ENCODE assay signal across 13 cellular contexts in genomic region chr16:1691276-1691675, GRCh38. TPM values are rescaled to one million over a fixed set of nuclear protein-coding genes. Genes with fewer than 3 reads are reported as not detected.
DNase-seq lines count a peak whose midpoint lies in the region; ATAC-seq and TF ChIP-seq lines count a peak whose summit lies in the region.
"Had no signal": no experiment of that assay in that cellular context is flagged by ENCODE, and none has a peak within 500 bp of the region (broad histone marks: within the 10 kb centered on the region; RNA-seq: fewer than 3 reads in every experiment).

No MANE protein-coding gene starts in this region.

- H3K27me3 Mint-ChIP-seq in progenitor cell of endocrine pancreas: no peaks in the 10 kb centered on the region

- H3K4me3 ChIP-seq in psoas muscle: no peak overlapping the region

- peaks cover 34% of the 10 kb centered on the region for H3K4me1 Mint-ChIP-seq in progenitor cell of endocrine pancreas (ENCODE audit: low read depth)

- H3K36me3 Mint-ChIP-seq in progenitor cell of endocrine pancreas (ENCODE audit: insufficient read depth): peaks cover 36% of the 10 kb centered on the region

- intact Hi-C loops in psoas muscle (cut with DNase I): no loop called here

- no peaks in the 10 kb centered on the region for H3K27me3 ChIP-seq in psoas muscle (ENCODE audit: insufficient read depth in 3 of 3, low read length in 2 of 3)

- peak; percentile 13 for TF ChIP-seq CTCF in GM12873 (IDR thresholded peaks at IDR 0.05; ENCODE audit: insufficient read depth, low read depth, low read length, missing control alignments)
- TF ChIP-seq CTCF in psoas muscle (IDR thresholded peaks at IDR 0.05): no peak
- TF ChIP-seq CTCF in progenitor cell of endocrine pancreas (IDR thresholded peaks at IDR 0.05; ENCODE audit: unreplicated experiment): no peak

- ATAC-seq in psoas muscle (peak; percentile 49 to 60 (median 52)), HG02852 (IDR thresholded peaks at IDR 0.05; ENCODE audit: unreplicated experiment) (no peak)

- H3K36me3 ChIP-seq in psoas muscle (ENCODE audit: insufficient read depth in 1 of 2, low read depth in 1 of 2): peaks cover 3 to 79% of the 10 kb centered on the region in 2 donors

- no peak overlapping the region for H3K4me3 Mint-ChIP-seq in progenitor cell of endocrine pancreas (ENCODE audit: low read depth)

- DNase-seq in RPMI7951 (ENCODE audit: low read depth) (peak; percentile 48), epithelial cell of prostate (ENCODE audit: low read depth, low spot score) (no peak), psoas muscle (no peak), COLO668 (lab: John Stamatoyannopoulos, UW; ENCODE audit: unreplicated experiment) (no peak), progenitor cell of endocrine pancreas (ENCODE audit: low spot score, unreplicated experiment) (no peak), NCI-H748 treated with DMSO at 0.1 percent for 48 hours (lab: John Stamatoyannopoulos, UW) (no peak)
- DNase-seq: activated CD4-positive, alpha-beta T cell treated with anti-CD3 and anti-CD28 coated beads for 1 hour; activated effector memory CD4-positive, alpha-beta T cell treated with anti-CD3 and anti-CD28 coated beads, Interleukin-2, amount 50 U/mL, for 16 hours; DMS79; MV-4-11; NCI-H524 had no signal

- H3K9me3 Mint-ChIP-seq in progenitor cell of endocrine pancreas (ENCODE audit: low read depth): no peaks in the 10 kb centered on the region

- no peaks in the 10 kb centered on the region for H3K4me1 ChIP-seq in psoas muscle

- H3K27ac Mint-ChIP-seq in progenitor cell of endocrine pancreas: no peak overlapping the region

- H3K27ac ChIP-seq in epithelial cell of prostate (peak overlapping the region; percentile 95), psoas muscle (no peak overlapping the region)

- H3K9me3 ChIP-seq in psoas muscle: no peaks in the 10 kb centered on the region

RNA-seq across cellular contexts. Expression of gene JPT2, which starts 13.2 kb away (rescaled TPM):
- 140 and 148 TPM in 2 replicates for total RNA-seq in RPMI7951 (2014; rRNA removed; shearing (Covaris generic))
- 10 to 100 TPM; 21.4 to 30.6 (median 25.1) TPM for total RNA-seq in psoas muscle
- 10 to 100 TPM; 14.4 to 27.7 (median 14.6) TPM for polyA plus RNA-seq in psoas muscle
- total RNA-seq in progenitor cell of endocrine pancreas: 141 and 146 TPM in 2 replicates

RNA-seq across cellular contexts. Expression of gene MAPK8IP3, which starts 14.7 kb away (rescaled TPM):
- total RNA-seq in RPMI7951 (2014; rRNA removed; shearing (Covaris generic)): 6.7 and 16.3 TPM in 2 replicates
- total RNA-seq in psoas muscle (10 to 100 TPM; 22.6 to 31.6 (median 24.9) TPM), progenitor cell of endocrine pancreas (153 and 157 TPM in 2 replicates)
- 10 to 100 TPM; 11.7 to 17.0 (median 13.4) TPM for polyA plus RNA-seq in psoas muscle
